17 cellular contexts compared by ENCODE assay signal in the genomic region with DNA sequence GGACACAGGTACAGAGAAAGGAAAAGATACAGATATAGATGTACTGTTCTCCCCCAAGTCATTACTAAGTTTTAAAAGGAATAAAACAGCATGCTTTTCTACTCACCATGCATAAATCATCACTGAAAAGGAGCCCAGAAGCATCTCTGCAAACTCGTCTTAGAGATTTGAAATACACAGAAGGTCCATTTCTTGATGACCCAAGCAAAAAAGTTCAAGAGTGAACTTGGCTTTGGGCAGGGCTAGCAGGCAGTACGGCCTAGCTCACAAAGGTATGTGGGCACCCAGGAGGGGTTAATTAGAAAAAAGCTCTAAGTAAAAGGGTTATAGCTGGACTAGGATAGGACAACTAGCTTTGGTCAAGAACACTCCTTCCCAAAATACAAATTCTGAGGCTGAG.
A peak's percentile ranks its signal among the peaks of the same experiment; 100 is the strongest.
DNase-seq lines count a peak whose midpoint lies in the region; ATAC-seq and TF ChIP-seq lines count a peak whose summit lies in the region.
"Had no signal": no experiment of that assay in that cellular context is flagged by ENCODE, and none has a peak within 500 bp of the region (broad histone marks: within the 10 kb centered on the region; RNA-seq: fewer than 3 reads in every experiment).

No MANE protein-coding gene starts in this region.

- H3K36me3 Mint-ChIP-seq in CD14-positive monocyte, result peaks cover 5% of the 10 kb centered on the region in 2 donors
- H3K36me3 Mint-ChIP-seq: CD4-positive, CD25-positive, alpha-beta regulatory T cell; CD8-positive, alpha-beta T cell had no signal

- no peaks in the 10 kb centered on the region for H3K9me3 ChIP-seq in BLaER1
- peaks cover 5% of the 10 kb centered on the region; the same call in 1 of the 2 replicates for H3K9me3 ChIP-seq in Karpas-422 (ENCODE audit: low read length)
- no peaks in the 10 kb centered on the region for H3K9me3 ChIP-seq in neutrophil
- no peaks in the 10 kb centered on the region for H3K9me3 ChIP-seq in mesenchymal stem cell (ENCODE audit: control insufficient read depth, low read length)
- H3K9me3 ChIP-seq: Caco-2 had no signal

- H3K4me2 ChIP-seq in BLaER1, result no peak overlapping the region; the same call in 1 of the 2 replicates
- no peak overlapping the region for H3K4me2 ChIP-seq in Karpas-422 (ENCODE audit: low read depth, low read length, poor library complexity, severe bottlenecking)
- no peak overlapping the region for H3K4me2 ChIP-seq in mesenchymal stem cell (ENCODE audit: low read length, poor library complexity, severe bottlenecking)

- H2AFZ ChIP-seq in Karpas-422 (ENCODE audit: low read length), result no peak overlapping the region
- H2AFZ ChIP-seq in mesenchymal stem cell (ENCODE audit: low read depth, low read length), result no peak overlapping the region

- peak overlapping the region in 5 of 7 donors; percentile 24 to 94 (median 85) for H3K27ac Mint-ChIP-seq in CD14-positive monocyte
- H3K27ac Mint-ChIP-seq: B cell; CD4-positive, CD25-positive, alpha-beta regulatory T cell; CD8-positive, alpha-beta T cell; HFFc6 had no signal

- intact Hi-C loops in CD14-positive monocyte (cut with micrococcal nuclease), result no loop called here

- no peak overlapping the region for H4K8ac ChIP-seq in mesenchymal stem cell (ENCODE audit: low read length)

- H2BK15ac ChIP-seq in mesenchymal stem cell (ENCODE audit: low read depth, poor library complexity, severe bottlenecking), result no peak overlapping the region

- no peak overlapping the region for H3K4ac ChIP-seq in mesenchymal stem cell (ENCODE audit: low read depth in 1 of 2, low read length in 2 of 2)

- no peak overlapping the region for H3K14ac ChIP-seq in mesenchymal stem cell (ENCODE audit: low read length in 2 of 2)

- no peak overlapping the region for H2BK5ac ChIP-seq in mesenchymal stem cell (ENCODE audit: low read depth, low read length, poor library complexity, severe bottlenecking)

- no peak overlapping the region for H2BK120ac ChIP-seq in mesenchymal stem cell (ENCODE audit: low read depth, low read length)

- H3K23ac ChIP-seq in mesenchymal stem cell (ENCODE audit: low read length in 2 of 2), result no peak overlapping the region

- no peak overlapping the region for H3K4me3 Mint-ChIP-seq in CD14-positive monocyte
- H3K4me3 Mint-ChIP-seq: B cell; CD4-positive, CD25-positive, alpha-beta regulatory T cell; CD8-positive, alpha-beta T cell; HFFc6 had no signal

- H3K4me1 ChIP-seq in BLaER1 (peaks cover 17% of the 10 kb centered on the region), Karpas-422 (ENCODE audit: low read length) (peaks cover 9% of the 10 kb centered on the region), neutrophil (ENCODE audit: control insufficient read depth in 1 of 2, insufficient read depth in 1 of 2, low read depth in 1 of 2, low read length in 1 of 2) (peaks cover 63 to 80% of the 10 kb centered on the region in 2 experiments), mesenchymal stem cell (ENCODE audit: control insufficient read depth, insufficient read depth, low read depth, low read length) (no peaks in the 10 kb centered on the region)
- H3K4me1 ChIP-seq: Caco-2, HAP-1 had no signal

- DNase-seq in CD14-positive monocyte (ENCODE audit: low spot score), result no peak
- DNase-seq in Karpas-422, result no peak
- DNase-seq in mesenchymal stem cell, result no peak
- no peak for DNase-seq in stimulated activated CD4-positive, alpha-beta T cell treated with anti-CD3 and anti-CD28 coated beads, Interleukin-2, amount 100 ng/mL, for 24 hours
- DNase-seq: C1 segment of cervical spinal cord; Caco-2; CD4-positive, CD25-positive, alpha-beta regulatory T cell; CD8-positive, alpha-beta T cell; DMS153; DND-41; GOT3; HFFc6 had no signal

- H3K27me3 ChIP-seq in BLaER1, result no peaks in the 10 kb centered on the region
- H3K27me3 ChIP-seq in Karpas-422 (ENCODE audit: low read length), result no peaks in the 10 kb centered on the region
- H3K27me3 ChIP-seq in neutrophil, result no peaks in the 10 kb centered on the region
- peaks cover 0 to 10% of the 10 kb centered on the region in 2 experiments for H3K27me3 ChIP-seq in mesenchymal stem cell (ENCODE audit: control insufficient read depth in 1 of 2, insufficient read depth in 1 of 2, low read length in 2 of 2)

- H3K27ac ChIP-seq in BLaER1 (peak overlapping the region; percentile 51; the same call in 1 of the 2 replicates), Karpas-422 (ENCODE audit: low read length) (no peak overlapping the region), neutrophil (peak overlapping the region; percentile 88), mesenchymal stem cell (ENCODE audit: low read length, poor library complexity, severe bottlenecking) (no peak overlapping the region)

- H3K9me2 ChIP-seq in Karpas-422 (replicated peaks; ENCODE audit: insufficient read depth, low read length), result no peaks in the 10 kb centered on the region

- H2BK12ac ChIP-seq in mesenchymal stem cell (ENCODE audit: low read length in 2 of 2), result no peak overlapping the region

- ATAC-seq in HG02885 (IDR thresholded peaks at IDR 0.05; ENCODE audit: poor library complexity, unreplicated experiment), result no peak
- ATAC-seq: CD8-positive, alpha-beta T cell had no signal

- H3K9me3 Mint-ChIP-seq in CD14-positive monocyte, result peaks cover 0 to 12% (median 7%) of the 10 kb centered on the region in 7 donors
- H3K9me3 Mint-ChIP-seq: CD8-positive, alpha-beta T cell; HFFc6 had no signal

- H3K36me3 ChIP-seq in BLaER1, result no peaks in the 10 kb centered on the region
- no peaks in the 10 kb centered on the region for H3K36me3 ChIP-seq in Karpas-422 (ENCODE audit: insufficient read depth, low read length)
- H3K36me3 ChIP-seq in neutrophil, result no peaks in the 10 kb centered on the region
- H3K36me3 ChIP-seq in mesenchymal stem cell (ENCODE audit: control insufficient read depth in 1 of 2, insufficient read depth in 2 of 2, low read depth in 1 of 2, low read length in 2 of 2), result no peaks in the 10 kb centered on the region
- H3K36me3 ChIP-seq: HAP-1 had no signal

- H3K79me1 ChIP-seq in mesenchymal stem cell (replicated peaks; ENCODE audit: low read length, poor library complexity, severe bottlenecking), result no peaks in the 10 kb centered on the region

- H3K27me3 Mint-ChIP-seq in CD14-positive monocyte (ENCODE audit: low read depth in 3 of 3), result peaks cover 0 to 8% (median 0%) of the 10 kb centered on the region in 3 donors
- H3K27me3 Mint-ChIP-seq: B cell; CD4-positive, CD25-positive, alpha-beta regulatory T cell had no signal

- H3K4me3 ChIP-seq in BLaER1 (no peak overlapping the region), Karpas-422 (ENCODE audit: low read length) (0 out of 2 replicates have a peak overlapping the region, but pooled peaks have one; percentile 17), neutrophil (ENCODE audit: low read depth in 1 of 2, low read length in 1 of 2) (peak overlapping the region in 1 of 2 experiments; percentile 16), mesenchymal stem cell (ENCODE audit: insufficient read depth in 1 of 2, low read depth in 1 of 2, low read length in 2 of 2) (no peak overlapping the region)
- H3K4me3 ChIP-seq: HAP-1 had no signal

- H2AK5ac ChIP-seq in mesenchymal stem cell (ENCODE audit: low read length, severe bottlenecking), result no peak overlapping the region

- peaks cover 29% of the 10 kb centered on the region for H3K4me1 Mint-ChIP-seq in CD14-positive monocyte

- WGBS in mesenchymal stem cell, result 87% methylated on average over 2 of the region's 2 CpGs

- H3K18ac ChIP-seq in mesenchymal stem cell (ENCODE audit: low read depth in 1 of 2, low read length in 2 of 2), result no peak overlapping the region

- no peak for TF ChIP-seq CTCF in CD14-positive monocyte (IDR thresholded peaks at IDR 0.05)
- no peak for TF ChIP-seq CTCF in neutrophil (IDR thresholded peaks at IDR 0.05)

- H4K20me1 ChIP-seq in BLaER1 (no peaks in the 10 kb centered on the region), Karpas-422 (ENCODE audit: insufficient read depth, low read depth, low read length) (no peaks in the 10 kb centered on the region)

- H3K79me2 ChIP-seq in Karpas-422 (ENCODE audit: low read length), result no peaks in the 10 kb centered on the region

- no peak overlapping the region for H4K91ac ChIP-seq in mesenchymal stem cell (ENCODE audit: low read length)

- H3K9ac ChIP-seq in BLaER1 (no peak overlapping the region), Karpas-422 (ENCODE audit: low read length) (no peak overlapping the region), mesenchymal stem cell (ENCODE audit: low read length) (no peak overlapping the region)

Comparison
In these comparisons a context has a peak if more than half of its experiments do, and no peak if none do; other contexts are left out.
1. H3K27ac ChIP-seq: peak in BLaER1 (single experiment) and neutrophil (single experiment); none in Karpas-422 (single experiment) and mesenchymal stem cell (single experiment).